18 cellular contexts compared by ENCODE assay signal in the genomic region with DNA sequence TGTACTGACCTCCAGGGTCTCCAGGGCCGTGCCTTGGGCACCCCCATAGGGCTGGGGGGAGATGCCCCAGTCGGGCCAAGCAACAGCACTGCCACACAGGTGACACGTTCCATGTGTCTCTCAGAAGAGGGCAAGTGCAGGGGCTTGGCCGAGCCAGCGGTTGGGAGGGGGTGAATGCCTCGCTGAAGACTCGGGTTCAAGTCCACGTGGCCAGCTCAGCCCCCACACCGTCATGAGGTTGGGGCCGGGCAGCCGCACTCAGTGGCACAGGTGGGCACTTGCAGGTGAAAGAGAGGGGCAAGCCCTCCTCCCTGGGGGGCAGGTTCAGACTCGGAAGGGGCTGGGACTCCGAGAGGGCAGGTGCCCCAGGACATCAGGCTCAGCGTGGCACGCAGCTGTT.
DNase-seq lines count a peak whose midpoint lies in the region; FAIRE-seq and TF ChIP-seq lines count a peak whose summit lies in the region.
"Had no signal": no experiment of that assay in that cellular context is flagged by ENCODE, and none has a peak within 500 bp of the region (broad histone marks: within the 10 kb centered on the region; RNA-seq: fewer than 3 reads in every experiment).

No MANE protein-coding gene starts in this region.

- H3K4me3 Mint-ChIP-seq in endodermal cell: no peak overlapping the region
- H3K4me3 Mint-ChIP-seq: GM23338, HFFc6 had no signal

- peak overlapping the region; percentile 79 for H3K27ac Mint-ChIP-seq in endodermal cell
- H3K27ac Mint-ChIP-seq: CD8-positive, alpha-beta T cell; HFFc6 had no signal

- H3K4me1 Mint-ChIP-seq in endodermal cell: peaks cover 16% of the 10 kb centered on the region

- no peaks in the 10 kb centered on the region for H3K9me3 ChIP-seq in endodermal cell (ENCODE audit: control insufficient read depth, low read length)
- H3K9me3 ChIP-seq: Caco-2 had no signal

- H3K4me3 ChIP-seq in endodermal cell (ENCODE audit: low read length): no peak overlapping the region
- H3K4me3 ChIP-seq: GM23338 had no signal

- no peak overlapping the region for H3K9ac ChIP-seq in endodermal cell (ENCODE audit: extremely low read depth, low read length, poor library complexity, severe bottlenecking)

- no peak for TF ChIP-seq POLR2A in H54 (IDR thresholded peaks at IDR 0.05; ENCODE audit: low read depth, low read length)

- FAIRE-seq in HTR-8/SVneo (lab: Jason Lieb, UNC): peak; percentile 33
- FAIRE-seq in H54 (lab: Jason Lieb, UNC): no peak
- FAIRE-seq: GM12892 had no signal

- no peak overlapping the region for H3K27ac ChIP-seq in endodermal cell (ENCODE audit: low read depth, low read length)
- H3K27ac ChIP-seq: 22Rv1, C4-2B had no signal

- 91 to 96% methylated on average over 4 to 15 of the region's 15 CpGs for WGBS in endodermal cell (ENCODE audit: insufficient coverage in 1 of 2, insufficient read length in 1 of 2), 2 experiments

- DNase-seq in NCI-H82 (lab: John Stamatoyannopoulos, UW) (peak; percentile 34), NCI-H82 treated with DMSO at 0.1 percent for 48 hours (lab: John Stamatoyannopoulos, UW; ENCODE audit: unreplicated experiment) (no peak), HTR-8/SVneo (ENCODE audit: insufficient read length, low spot score) (no peak), endodermal cell (no peak), NOMO-1 treated with dmso at 0.1 percent for 144 hours (lab: John Stamatoyannopoulos, UW; ENCODE audit: unreplicated experiment) (no peak), posterior vena cava (ENCODE audit: low spot score) (no peak), H54 (ENCODE audit: insufficient read length, low spot score) (no peak)
- DNase-seq: AML-193, Caco-2, DND-41, GDM1, HCEC 1CT, HFFc6 had no signal

- intact Hi-C loops in posterior vena cava (cut with DNase I): no loop called here

- H3K27me3 ChIP-seq in endodermal cell (ENCODE audit: control insufficient read depth, insufficient read depth, low read length, poor library complexity, severe bottlenecking): no peaks in the 10 kb centered on the region

- peaks cover 8% of the 10 kb centered on the region for H3K4me1 ChIP-seq in endodermal cell (ENCODE audit: control insufficient read depth, insufficient read depth, low read length)
- H3K4me1 ChIP-seq: Caco-2 had no signal

- no peak for TF ChIP-seq CTCF in endodermal cell (conservative IDR thresholded peaks at IDR 0.05)

- H3K36me3 Mint-ChIP-seq in endodermal cell (ENCODE audit: low read depth): peaks cover 3% of the 10 kb centered on the region

- H3K9me3 Mint-ChIP-seq in endodermal cell: no peaks in the 10 kb centered on the region
- H3K9me3 Mint-ChIP-seq: CD8-positive, alpha-beta T cell; GM23338; HFFc6 had no signal

- H3K27me3 Mint-ChIP-seq in endodermal cell (ENCODE audit: insufficient read depth): no peaks in the 10 kb centered on the region

- H3K36me3 ChIP-seq in endodermal cell (ENCODE audit: control insufficient read depth, insufficient read depth, low read length): peaks cover 7% of the 10 kb centered on the region
